In the genomic region with DNA sequence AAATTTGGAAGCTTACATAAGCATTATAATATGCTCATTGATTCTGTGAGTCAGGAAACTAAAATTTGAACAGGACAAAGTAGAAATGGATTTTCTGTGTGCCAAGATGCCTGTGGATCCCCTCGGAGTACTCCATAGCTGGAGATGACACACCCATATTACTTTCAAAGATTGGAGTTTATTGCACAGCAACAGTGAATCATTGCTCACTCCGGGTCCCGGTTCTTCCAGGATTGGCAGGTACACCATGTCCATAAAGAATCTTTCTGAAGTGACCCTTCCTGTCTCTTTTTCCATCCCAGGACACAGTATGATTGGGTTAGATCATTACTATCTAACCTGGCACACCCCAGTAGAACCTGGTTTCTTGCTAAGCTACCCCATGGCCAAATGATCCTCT, we compare ENCODE assay signal across 21 cellular contexts. TPM values are rescaled to one million over a fixed set of nuclear protein-coding genes. Genes with fewer than 3 reads are reported as not detected.
DNase-seq lines count a peak whose midpoint lies in the region; ATAC-seq, FAIRE-seq and TF ChIP-seq lines count a peak whose summit lies in the region.
"Had no signal": no experiment of that assay in that cellular context is flagged by ENCODE, and none has a peak within 500 bp of the region (broad histone marks: within the 10 kb centered on the region; RNA-seq: fewer than 3 reads in every experiment).

No MANE protein-coding gene starts in this region.

- WGBS in small intestine, 3 donors, result 25 to 70% (median 45%) methylated on average over 3 of the region's 3 CpGs

- ATAC-seq in CD8-positive, alpha-beta T cell, result no peak
- peak; percentile 23 for ATAC-seq in PC-3
- no peak for ATAC-seq in GM18867 (IDR thresholded peaks at IDR 0.05; ENCODE audit: unreplicated experiment)
- no peak for ATAC-seq in Right ventricle myocardium inferior
- ATAC-seq: HCT116 had no signal

- H3K27me3 ChIP-seq in CD8-positive, alpha-beta T cell (ENCODE audit: insufficient read depth, low read length), result no peaks in the 10 kb centered on the region
- H3K27me3 ChIP-seq in PC-3 (ENCODE audit: low read length), result no peaks in the 10 kb centered on the region
- no peaks in the 10 kb centered on the region for H3K27me3 ChIP-seq in small intestine (ENCODE audit: control insufficient read depth in 2 of 2, insufficient read depth in 2 of 2, low read length in 2 of 2)
- H3K27me3 ChIP-seq: BE2C had no signal

- no peaks in the 10 kb centered on the region for H3F3A ChIP-seq in PC-3 (ENCODE audit: low read length, unreplicated experiment)

- no peak for FAIRE-seq in small intestine (lab: Jason Lieb, UNC)
- FAIRE-seq: GM12891, H1 had no signal

- H3K9me3 ChIP-seq in CD8-positive, alpha-beta T cell (ENCODE audit: low read length), result no peaks in the 10 kb centered on the region
- H3K9me3 ChIP-seq in PC-3 (ENCODE audit: low read length) (no peaks in the 10 kb centered on the region), small intestine (ENCODE audit: control insufficient read depth, low read depth) (no peaks in the 10 kb centered on the region)
- H3K9me3 ChIP-seq: BE2C had no signal

- intact Hi-C loops in CD8-positive, alpha-beta T cell (cut with DNase I, micrococcal nuclease), result no loop called here
- intact Hi-C loops in PC-3 (cut with micrococcal nuclease), result no loop called here
- intact Hi-C loops in CD14-positive monocyte (cut with micrococcal nuclease), result no loop called here
- intact Hi-C loops in Right ventricle myocardium inferior (cut with DNase I), result no loop called here

- no peaks in the 10 kb centered on the region for H4K20me1 ChIP-seq in PC-3 (ENCODE audit: low read length)

- no peak overlapping the region for H2AFZ ChIP-seq in PC-3 (ENCODE audit: low read length)

- peaks cover 12% of the 10 kb centered on the region for H3K4me1 ChIP-seq in CD8-positive, alpha-beta T cell (ENCODE audit: insufficient read depth, low read length)
- H3K4me1 ChIP-seq in PC-3 (ENCODE audit: insufficient read depth, low read length) (peaks cover 11% of the 10 kb centered on the region), small intestine (ENCODE audit: control insufficient read depth in 2 of 2, insufficient read depth in 1 of 2, low read depth in 1 of 2, low read length in 1 of 2) (peaks cover 2% of the 10 kb centered on the region in 2 donors)

- CTCF ChIA-PET in CD8-positive, alpha-beta T cell (lab: Charles Lee), result interaction anchor here (1.2 kb wide), 1 partner anchor 10 kb away, joined by 3 read pairs; no protein-coding TSS in a partner anchor
- CTCF ChIA-PET in PC-3 (lab: Charles Lee), result no interaction called here

- H3K9ac ChIP-seq in PC-3 (ENCODE audit: low read length), result no peak overlapping the region

- DNase-seq in CD8-positive, alpha-beta T cell, result no peak
- DNase-seq in PC-3 (peak; percentile 50), fibroblast of the aortic adventitia (ENCODE audit: low read depth) (peak; percentile 40), small intestine (peak; percentile 64), CD14-positive monocyte (ENCODE audit: low spot score) (no peak), Right ventricle myocardium inferior (ENCODE audit: missing footprints) (no peak)
- DNase-seq: BE2C; Calu3; CD4-positive, CD25-positive, alpha-beta regulatory T cell; DMS153; KBM-7; NCI-H1092 treated with DMSO at 0.1 percent for 48 hours; NCI-H146; NCI-H2029 treated with DMSO at 0.1 percent for 48 hours; NCI-H226; NCI-H510A treated with DMSO at 0.1 percent for 48 hours; NCI-H748 treated with DMSO at 0.1 percent for 48 hours had no signal

- no peaks in the 10 kb centered on the region for H3K9me2 ChIP-seq in PC-3 (replicated peaks; ENCODE audit: low read length)

- peaks cover 40% of the 10 kb centered on the region for H3K36me3 Mint-ChIP-seq in CD8-positive, alpha-beta T cell
- H3K36me3 Mint-ChIP-seq in CD14-positive monocyte, result peaks cover 23 to 25% of the 10 kb centered on the region in 2 donors

- peak overlapping the region; percentile 10; the same call in 1 of the 2 replicates for H3K4me2 ChIP-seq in PC-3 (ENCODE audit: low read length)

- peaks cover 6% of the 10 kb centered on the region for H3K36me3 ChIP-seq in CD8-positive, alpha-beta T cell (ENCODE audit: insufficient read depth, low read length)
- H3K36me3 ChIP-seq in PC-3 (ENCODE audit: low read depth, low read length) (no peaks in the 10 kb centered on the region), small intestine (ENCODE audit: control insufficient read depth in 2 of 2, insufficient read depth in 2 of 2, low read length in 2 of 2) (no peaks in the 10 kb centered on the region)
- H3K36me3 ChIP-seq: BE2C had no signal

- no TSS peak for BruUV-seq in PC-3 (replicated peaks; lab: Mats Ljungman, UMichigan)

- H3K4me1 Mint-ChIP-seq in CD8-positive, alpha-beta T cell (ENCODE audit: low read depth), result peaks cover 53% of the 10 kb centered on the region
- peaks cover 46% of the 10 kb centered on the region for H3K4me1 Mint-ChIP-seq in CD14-positive monocyte

- peak overlapping the region; percentile 28 for H3K27ac Mint-ChIP-seq in CD8-positive, alpha-beta T cell
- peak overlapping the region in 1 of 7 donors; percentile 75 for H3K27ac Mint-ChIP-seq in CD14-positive monocyte

- no peak overlapping the region for H3K27ac ChIP-seq in CD8-positive, alpha-beta T cell (ENCODE audit: low read depth, low read length)
- H3K27ac ChIP-seq in PC-3 (ENCODE audit: low read length) (no peak overlapping the region), small intestine (ENCODE audit: low read depth in 1 of 2, low read length in 1 of 2) (peak overlapping the region in 1 of 2 donors; percentile 41)

- TF ChIP-seq CTCF in CD8-positive, alpha-beta T cell (IDR thresholded peaks at IDR 0.05), result no peak
- TF ChIP-seq CTCF in PC-3 (conservative IDR thresholded peaks at IDR 0.05; ENCODE audit: low read depth, low read length) (no peak), fibroblast of the aortic adventitia (IDR thresholded peaks at IDR 0.05; ENCODE audit: insufficient read depth, low read length) (no peak), CD14-positive monocyte (IDR thresholded peaks at IDR 0.05) (no peak)

- no peaks in the 10 kb centered on the region for H3K27me3 Mint-ChIP-seq in CD8-positive, alpha-beta T cell (ENCODE audit: low read depth)
- peaks cover 0 to 3% (median 0%) of the 10 kb centered on the region in 3 donors for H3K27me3 Mint-ChIP-seq in CD14-positive monocyte (ENCODE audit: low read depth in 3 of 3)
- H3K27me3 Mint-ChIP-seq: CD4-positive, CD25-positive, alpha-beta regulatory T cell had no signal

- no peaks in the 10 kb centered on the region for H3K79me2 ChIP-seq in PC-3 (ENCODE audit: low read length)

- POLR2A ChIA-PET in CD8-positive, alpha-beta T cell (lab: Charles Lee), result interaction anchor here (0.8 to 1.5 kb wide), 4 partner anchors 10 to 173 kb away, joined by 3 to 6 read pairs (median 4); no protein-coding TSS in a partner anchor
- POLR2A ChIA-PET in PC-3 (lab: Charles Lee; ENCODE audit: unreplicated experiment), result no interaction called here

- no peak overlapping the region for H3K4me3 Mint-ChIP-seq in CD8-positive, alpha-beta T cell
- no peak overlapping the region for H3K4me3 Mint-ChIP-seq in CD14-positive monocyte

- H3K9me3 Mint-ChIP-seq in CD8-positive, alpha-beta T cell, result no peaks in the 10 kb centered on the region
- H3K9me3 Mint-ChIP-seq in CD14-positive monocyte, result no peaks in the 10 kb centered on the region

- H3K4me3 ChIP-seq in CD8-positive, alpha-beta T cell (ENCODE audit: low read depth, low read length), result no peak overlapping the region
- no peak overlapping the region for H3K4me3 ChIP-seq in PC-3 (ENCODE audit: low read length)
- H3K4me3 ChIP-seq in fibroblast of the aortic adventitia (ENCODE audit: low read depth, low read length), result no peak overlapping the region
- H3K4me3 ChIP-seq in small intestine (ENCODE audit: low read depth in 1 of 2, low read length in 2 of 2), result no peak overlapping the region

RNA-seq across cellular contexts. Expression of a gene that starts 2.7 kb away (rescaled TPM):
- total RNA-seq in CD8-positive, alpha-beta T cell, result 10 to 100 TPM; 14.1 to 15.5 TPM
- 9.1 and 11.4 TPM in 2 replicates for total RNA-seq in PC-3 (2014; rRNA removed)
- 7.5 and 10.2 TPM in 2 replicates for total RNA-seq in fibroblast of the aortic adventitia (ENCODE audit: low replicate concordance)
- 1 to 10 TPM in 2 of 3 donors, under 1 TPM in 1; 0.89 to 6.4 (median 3.0) TPM for polyA plus RNA-seq in small intestine
- 1 to 10 TPM; 7.0 to 9.5 TPM for polyA plus RNA-seq in CD14-positive monocyte
- 6.0 TPM for total RNA-seq in Right ventricle myocardium inferior

RNA-seq across cellular contexts. Expression of a gene that starts 15.3 kb away (rescaled TPM):
- 10 to 100 TPM; 38.4 to 43.6 TPM for total RNA-seq in CD8-positive, alpha-beta T cell
- total RNA-seq in PC-3 (2014; rRNA removed) (2.4 and 5.4 TPM in 2 replicates), fibroblast of the aortic adventitia (ENCODE audit: low replicate concordance) (19.2 and 26.3 TPM in 2 replicates), Right ventricle myocardium inferior (17.0 TPM)
- polyA plus RNA-seq in small intestine (10 to 100 TPM; 17.7 to 37.1 (median 29.5) TPM), CD14-positive monocyte (10 to 100 TPM; 30.7 to 37.8 TPM)

RNA-seq across cellular contexts. Expression of a gene that starts 21.8 kb away (rescaled TPM):
- 100 to 1,000 TPM in 1 of 2 experiments, 10 to 100 TPM in 1; 97.0 to 104 TPM for total RNA-seq in CD8-positive, alpha-beta T cell
- total RNA-seq in PC-3 (2014; rRNA removed) (4.5 and 5.4 TPM in 2 replicates), fibroblast of the aortic adventitia (ENCODE audit: low replicate concordance) (24.0 and 83.6 TPM in 2 replicates), Right ventricle myocardium inferior (11.2 TPM)
- polyA plus RNA-seq in small intestine (10 to 100 TPM in 2 of 3 donors, 1 to 10 TPM in 1; 9.2 to 18.5 (median 12.7) TPM), CD14-positive monocyte (10 to 100 TPM; 19.7 to 25.1 TPM)

Comparison
In these comparisons a context has a peak if more than half of its experiments do, and no peak if none do; other contexts are left out.
1. DNase-seq: peak in PC-3 (single experiment), fibroblast of the aortic adventitia (single experiment) and small intestine (single experiment); none in CD8-positive, alpha-beta T cell (0 of 7), CD14-positive monocyte (single experiment) and Right ventricle myocardium inferior (single experiment).